Comparison of ENCODE assay signal across 27 cellular contexts in the genomic region with DNA sequence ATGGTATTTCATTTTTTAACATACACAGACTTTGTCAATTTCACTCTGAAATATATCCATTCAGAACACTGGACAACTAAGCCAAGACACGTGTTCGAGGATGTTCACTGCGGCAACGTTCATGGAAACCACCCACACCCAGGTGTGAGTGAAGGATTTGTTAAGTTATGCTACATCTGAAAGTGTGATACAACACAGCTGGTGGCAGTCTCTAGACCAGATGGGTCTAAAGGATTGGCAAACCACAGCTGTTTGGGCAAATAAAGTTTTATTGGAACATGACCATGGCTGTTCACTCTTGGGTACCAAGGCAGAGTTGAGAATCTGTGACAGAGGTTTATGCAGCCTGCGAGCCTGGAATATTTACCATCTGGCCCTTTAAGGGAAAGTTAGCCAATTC. TPM values are rescaled to one million over a fixed set of nuclear protein-coding genes. Genes with fewer than 3 reads are reported as not detected.
"Had no signal": no experiment of that assay in that cellular context is flagged by ENCODE, and none has a peak within 500 bp of the region (broad histone marks: within the 10 kb centered on the region; RNA-seq: fewer than 3 reads in every experiment).

No MANE protein-coding gene starts in this region.

- H3K4me1 ChIP-seq: left ventricle myocardium inferior, right atrium auricular region, sigmoid colon, spleen, tibial nerve, uterus had no signal

- H3K27me3 ChIP-seq: hepatocyte, ovary, right atrium auricular region, sigmoid colon, spleen, tibial nerve, uterus had no signal

- H3K4me3 Mint-ChIP-seq: naive thymus-derived CD4-positive, alpha-beta T cell; natural killer cell treated with Interleukin-12 subunit alpha and Interleukin-12 subunit beta and Interleukin-15 and Interleukin-18, amount 100 ng/mL, for 72 hours; stimulated activated memory B cell treated with anti-CD40 and anti-IgM and Interleukin-4, amounts not matched to agents 10 μg/mL and 1 μg/mL and 100 μg/mL, for 72 hours; stimulated activated naive CD8-positive, alpha-beta T cell treated with anti-CD3 and anti-CD28 coated beads, Interleukin-15, amount 100 ng/mL, for 72 hours; type B pancreatic cell had no signal

- H3K4me2 ChIP-seq: hepatocyte had no signal

- ATAC-seq: mucosa of descending colon; naive thymus-derived CD4-positive, alpha-beta T cell; natural killer cell treated with Interleukin-12 subunit alpha and Interleukin-12 subunit beta and Interleukin-15 and Interleukin-18, amount 100 ng/mL, for 72 hours; stimulated activated memory B cell treated with anti-CD40 and anti-IgM and Interleukin-4, amounts not matched to agents 10 μg/mL and 1 μg/mL and 100 μg/mL, for 72 hours; stimulated activated naive CD8-positive, alpha-beta T cell treated with anti-CD3 and anti-CD28 coated beads, Interleukin-15, amount 100 ng/mL, for 72 hours had no signal

- H3K36me3 ChIP-seq: left ventricle myocardium inferior, ovary, right atrium auricular region, sigmoid colon, spleen, uterus had no signal

- FAIRE-seq: small intestine had no signal

- H3K27me3 Mint-ChIP-seq: naive thymus-derived CD4-positive, alpha-beta T cell; natural killer cell treated with Interleukin-12 subunit alpha and Interleukin-12 subunit beta and Interleukin-15 and Interleukin-18, amount 100 ng/mL, for 72 hours; progenitor cell of endocrine pancreas; stimulated activated memory B cell treated with anti-CD40 and anti-IgM and Interleukin-4, amounts not matched to agents 10 μg/mL and 1 μg/mL and 100 μg/mL, for 72 hours; stimulated activated naive CD8-positive, alpha-beta T cell treated with anti-CD3 and anti-CD28 coated beads, Interleukin-15, amount 100 ng/mL, for 72 hours; type B pancreatic cell had no signal

- H3K9me3 Mint-ChIP-seq: natural killer cell treated with Interleukin-12 subunit alpha and Interleukin-12 subunit beta and Interleukin-15 and Interleukin-18, amount 100 ng/mL, for 72 hours; stimulated activated memory B cell treated with anti-CD40 and anti-IgM and Interleukin-4, amounts not matched to agents 10 μg/mL and 1 μg/mL and 100 μg/mL, for 72 hours; stimulated activated naive CD8-positive, alpha-beta T cell treated with anti-CD3 and anti-CD28 coated beads, Interleukin-15, amount 100 ng/mL, for 72 hours; type B pancreatic cell had no signal

- H3K4me1 Mint-ChIP-seq: naive thymus-derived CD4-positive, alpha-beta T cell; stimulated activated memory B cell treated with anti-CD40 and anti-IgM and Interleukin-4, amounts not matched to agents 10 μg/mL and 1 μg/mL and 100 μg/mL, for 72 hours; stimulated activated naive CD8-positive, alpha-beta T cell treated with anti-CD3 and anti-CD28 coated beads, Interleukin-15, amount 100 ng/mL, for 72 hours had no signal

- H3K4me3 ChIP-seq: hepatocyte, left ventricle myocardium inferior, lung, mucosa of descending colon, ovary, right atrium auricular region, sigmoid colon, spleen, tibial nerve, uterus had no signal

- H3K9me3 ChIP-seq: left ventricle myocardium inferior, mucosa of descending colon, ovary, right atrium auricular region, sigmoid colon, spleen, tibial nerve, uterus had no signal

- H3K36me3 Mint-ChIP-seq: natural killer cell treated with Interleukin-12 subunit alpha and Interleukin-12 subunit beta and Interleukin-15 and Interleukin-18, amount 100 ng/mL, for 72 hours; stimulated activated memory B cell treated with anti-CD40 and anti-IgM and Interleukin-4, amounts not matched to agents 10 μg/mL and 1 μg/mL and 100 μg/mL, for 72 hours had no signal

- H3K27ac Mint-ChIP-seq: naive thymus-derived CD4-positive, alpha-beta T cell; natural killer cell treated with Interleukin-12 subunit alpha and Interleukin-12 subunit beta and Interleukin-15 and Interleukin-18, amount 100 ng/mL, for 72 hours; progenitor cell of endocrine pancreas; stimulated activated memory B cell treated with anti-CD40 and anti-IgM and Interleukin-4, amounts not matched to agents 10 μg/mL and 1 μg/mL and 100 μg/mL, for 72 hours; stimulated activated naive CD8-positive, alpha-beta T cell treated with anti-CD3 and anti-CD28 coated beads, Interleukin-15, amount 100 ng/mL, for 72 hours; type B pancreatic cell had no signal

- H3K79me2 ChIP-seq: hepatocyte had no signal

- DNase-seq: islet precursor cell; left ventricle myocardium inferior; mesendoderm; midbrain; mucosa of descending colon; naive thymus-derived CD4-positive, alpha-beta T cell; ovary; sigmoid colon; small intestine; stimulated activated CD4-positive, alpha-beta T cell treated with anti-CD3 and anti-CD28 coated beads, Interleukin-4, amount 100 ng/mL, for 4 hours; stimulated activated CD8-positive, alpha-beta memory T cell treated with anti-CD3 and anti-CD28 coated beads, Interleukin-4, amount 100 ng/mL, for 48 hours; stimulated activated naive CD4-positive, alpha-beta T cell treated with Interleukin-2 at 50 U/mL for 16 hours; stimulated activated naive CD8-positive, alpha-beta T cell treated with anti-CD3 and anti-CD28 coated beads, Interleukin-15, amount 100 ng/mL, for 72 hours; substantia nigra; uterus had no signal

- H3K27ac ChIP-seq: hepatocyte, left ventricle myocardium inferior, ovary, right atrium auricular region, sigmoid colon, spleen, tibial nerve, uterus had no signal

- H2AFZ ChIP-seq: hepatocyte had no signal

RNA-seq across cellular contexts. Expression of a gene that starts 12.0 kb away (rescaled TPM):
- total RNA-seq: kidney epithelial cell, left ventricle myocardium inferior, myocyte, pulmonary artery endothelial cell, right atrium auricular region had no signal
- polyA plus RNA-seq: naive thymus-derived CD4-positive, alpha-beta T cell had no signal
